ENCODE assay signal across 8 cellular contexts in the genomic region with DNA sequence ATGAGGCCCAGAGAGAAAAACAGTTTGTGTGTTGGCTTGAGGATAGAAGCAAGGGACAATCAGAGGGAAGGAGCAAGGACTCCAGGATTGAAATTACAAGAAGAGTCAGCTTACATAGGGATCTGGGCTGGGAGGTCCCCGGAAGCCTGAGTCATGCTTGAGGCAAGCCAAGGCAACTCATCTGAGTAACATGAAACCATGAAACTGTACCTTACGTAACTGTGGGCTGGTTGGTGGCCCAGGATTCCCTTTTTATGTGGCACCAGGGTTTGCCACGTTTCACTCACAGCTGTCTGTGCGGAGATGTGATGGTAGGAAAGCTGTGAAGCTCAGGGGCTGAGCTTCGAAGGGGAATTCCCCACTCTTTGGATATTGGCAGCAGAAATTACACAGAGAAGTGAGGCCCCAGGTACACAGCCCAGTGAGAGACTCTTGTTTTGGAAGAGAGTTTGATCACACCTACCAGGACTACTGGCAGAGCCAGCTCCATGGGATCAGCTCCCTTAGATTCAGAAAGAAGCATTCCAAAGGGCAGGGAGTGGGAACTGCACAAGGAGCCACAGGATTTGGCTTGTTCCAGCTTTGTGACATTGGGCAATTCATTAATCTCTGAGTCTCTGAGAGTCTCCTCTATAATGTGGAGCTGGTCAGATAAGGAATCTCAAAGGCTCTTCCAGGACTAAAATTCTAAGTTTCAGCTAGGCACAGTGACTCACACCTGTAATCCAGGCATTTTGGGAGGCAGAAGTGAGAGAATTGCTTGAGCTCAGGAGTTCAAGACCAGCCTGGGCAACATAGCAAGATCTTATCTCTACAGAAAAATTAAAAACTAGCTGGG. TPM values are rescaled to one million over a fixed set of nuclear protein-coding genes. Genes with fewer than 3 reads are reported as not detected.
DNase-seq lines count a peak whose midpoint lies in the region; ATAC-seq and TF ChIP-seq lines count a peak whose summit lies in the region.

No MANE protein-coding gene starts in this region.

- H3K36me3 Mint-ChIP-seq in activated naive CD8-positive, alpha-beta T cell treated with anti-CD3 and anti-CD28 coated beads, Interleukin-2, amount 50 U/mL, for 24 hours (ENCODE audit: low read depth): peaks cover 2% of the 10 kb centered on the region
- H3K36me3 Mint-ChIP-seq in immature natural killer cell: no peaks in the 10 kb centered on the region

- RAD21 ChIA-PET in HCT116 (lab: Charles Lee; ENCODE audit: low non-redundant PET in 1 of 2, low total read pairs in 2 of 2, uncharacterized antibody in 2 of 2, unreplicated experiment in 2 of 2): interaction anchor here (0.9 to 1.3 kb wide), 2 partner anchors 74 to 81 kb away, joined by 3 to 4 read pairs (median 3); no protein-coding TSS in a partner anchor

- no peak for TF ChIP-seq CTCF in HCT116 (IDR thresholded peaks at IDR 0.05 in 2 of 3, conservative IDR thresholded peaks at IDR 0.05 in 1 of 3; ENCODE audit: borderline replicate concordance in 1 of 3, insufficient read depth in 1 of 3, low read depth in 2 of 3, low read length in 2 of 3)

- no peaks in the 10 kb centered on the region for H3K9me3 Mint-ChIP-seq in activated naive CD8-positive, alpha-beta T cell treated with anti-CD3 and anti-CD28 coated beads, Interleukin-2, amount 50 U/mL, for 24 hours
- H3K9me3 Mint-ChIP-seq in immature natural killer cell: no peaks in the 10 kb centered on the region

- no peaks in the 10 kb centered on the region for H3K9me3 ChIP-seq in HCT116 (ENCODE audit: control insufficient read depth in 1 of 2, insufficient read depth in 1 of 2, low read depth in 1 of 2, low read length in 2 of 2)

- peaks cover 59% of the 10 kb centered on the region for H3K27me3 Mint-ChIP-seq in activated naive CD8-positive, alpha-beta T cell treated with anti-CD3 and anti-CD28 coated beads, Interleukin-2, amount 50 U/mL, for 24 hours
- H3K27me3 Mint-ChIP-seq in immature natural killer cell (ENCODE audit: low read depth in 3 of 3): peaks cover 6 to 9% (median 7%) of the 10 kb centered on the region in 3 donors

- intact Hi-C loops in HCT116 (cut with micrococcal nuclease): loop anchor here (10.0 kb wide), 1 partner anchor 386 kb away; the partner anchor contains the start of gene PISD

- ATAC-seq in HCT116 (peak; percentile 99), HG02885 (IDR thresholded peaks at IDR 0.05; ENCODE audit: poor library complexity, unreplicated experiment) (no peak)
- ATAC-seq in activated naive CD8-positive, alpha-beta T cell treated with anti-CD3 and anti-CD28 coated beads, Interleukin-2, amount 50 U/mL, for 24 hours: peak; percentile 96
- peak; percentile 95 for ATAC-seq in stimulated activated naive CD8-positive, alpha-beta T cell treated with anti-CD3 and anti-CD28 coated beads, Interleukin-15, Interleukin-2, amounts not matched to agents 100 U/mL and 50 U/mL, for 24 hours

- H3K4me3 Mint-ChIP-seq in activated naive CD8-positive, alpha-beta T cell treated with anti-CD3 and anti-CD28 coated beads, Interleukin-2, amount 50 U/mL, for 24 hours: peak overlapping the region; percentile 66
- no peak overlapping the region for H3K4me3 Mint-ChIP-seq in immature natural killer cell

- H3K4me1 Mint-ChIP-seq in activated naive CD8-positive, alpha-beta T cell treated with anti-CD3 and anti-CD28 coated beads, Interleukin-2, amount 50 U/mL, for 24 hours: peaks cover 18% of the 10 kb centered on the region
- H3K4me1 Mint-ChIP-seq in immature natural killer cell: no peaks in the 10 kb centered on the region

- peak overlapping the region; percentile 80 for H3K27ac ChIP-seq in HCT116 (ENCODE audit: low read depth, low read length)

- H2AFZ ChIP-seq in HCT116 (ENCODE audit: low read depth, low read length, poor library complexity, severe bottlenecking): peak overlapping the region; percentile 16

- TSS peak; percentile 98 for BruUV-seq in HCT116 (replicated peaks; lab: Mats Ljungman, UMichigan)

- H4K20me1 ChIP-seq in HCT116 (ENCODE audit: insufficient read depth): no peaks in the 10 kb centered on the region

- peaks cover 20 to 32% of the 10 kb centered on the region in 2 experiments for H3K4me1 ChIP-seq in HCT116 (ENCODE audit: control insufficient read depth in 1 of 2, insufficient read depth in 2 of 2, low read length in 2 of 2)

- no peaks in the 10 kb centered on the region for H3K27me3 ChIP-seq in HCT116 (ENCODE audit: insufficient read depth, low read length)

- H3K9ac ChIP-seq in HCT116 (ENCODE audit: low read length): peak overlapping the region; percentile 14

- no peaks in the 10 kb centered on the region for H3K36me3 ChIP-seq in HCT116 (ENCODE audit: control insufficient read depth in 1 of 2, insufficient read depth in 2 of 2, low read length in 2 of 2)

- no peaks in the 10 kb centered on the region for H3K79me2 ChIP-seq in HCT116 (ENCODE audit: insufficient read depth, low read length)

- peak overlapping the region in 1 of 2 experiments; percentile 23; a peak in 2 of 4 replicates for H3K4me3 ChIP-seq in HCT116 (replicated peaks in 1 of 2; ENCODE audit: low read depth in 1 of 2, low read length in 2 of 2)

- CTCF ChIA-PET in HCT116 (lab: Charles Lee): interaction anchor here (0.8 to 2.6 kb wide), 4 partner anchors 73 to 215 kb away, joined by 3 to 11 read pairs (median 7); no protein-coding TSS in a partner anchor

- POLR2A ChIA-PET in HCT116 (lab: Charles Lee): interaction anchor here (0.6 to 2.1 kb wide), 10 partner anchors 8 to 744 kb away, joined by 3 to 8 read pairs (median 3); partner anchors contain the start of gene SLC5A1

- H3K27ac Mint-ChIP-seq in activated naive CD8-positive, alpha-beta T cell treated with anti-CD3 and anti-CD28 coated beads, Interleukin-2, amount 50 U/mL, for 24 hours: peak overlapping the region; percentile 90
- H3K27ac Mint-ChIP-seq in immature natural killer cell: no peak overlapping the region

- peak overlapping the region; percentile 62 for H3K4me2 ChIP-seq in HCT116 (ENCODE audit: low read length)

- DNase-seq in AG08395 (ENCODE audit: low spot score): peak; percentile 87
- peak; percentile 95 for DNase-seq in HCT116 (ENCODE audit: low read depth, low spot score)
- peak; percentile 86 for DNase-seq in SIG-M5 treated with dmso at 0.1 percent for 504 hours (lab: John Stamatoyannopoulos, UW; ENCODE audit: unreplicated experiment)
- DNase-seq in activated naive CD8-positive, alpha-beta T cell treated with anti-CD3 and anti-CD28 coated beads, Interleukin-2, amount 50 U/mL, for 24 hours: peak; percentile 66
- peak; percentile 92 for DNase-seq in kidney tubule cell (ENCODE audit: low spot score)
- DNase-seq in stimulated activated naive CD8-positive, alpha-beta T cell treated with anti-CD3 and anti-CD28 coated beads, Interleukin-15, Interleukin-2, amounts not matched to agents 100 U/mL and 50 U/mL, for 24 hours: peak; percentile 69
- no peak for DNase-seq in immature natural killer cell

- 0 out of 2 replicates have a peak, but pooled peaks have one; percentile 3 for TF ChIP-seq RAD21 in HCT116 (IDR thresholded peaks at IDR 0.05; ENCODE audit: low read depth)

- peak; percentile 55 for TF ChIP-seq POLR2A in HCT116 (IDR thresholded peaks at IDR 0.05; ENCODE audit: borderline replicate concordance, extremely low read depth, insufficient read depth, insufficient read length)

- no peaks in the 10 kb centered on the region for H3K9me2 ChIP-seq in HCT116 (ENCODE audit: insufficient read depth)

TF ChIP-seq in HCT116, 20 proteins besides CTCF, POLR2A, EP300 and RAD21 (continues in another document):
- peak; percentile 85 for TF ChIP-seq FOSL1 (IDR thresholded peaks at IDR 0.05; ENCODE audit: low read depth)
- TF ChIP-seq ZFX (IDR thresholded peaks at IDR 0.05): no peak
- TF ChIP-seq EGR1 (IDR thresholded peaks at IDR 0.05; ENCODE audit: low read depth): no peak
- TF ChIP-seq, protein P1, sequence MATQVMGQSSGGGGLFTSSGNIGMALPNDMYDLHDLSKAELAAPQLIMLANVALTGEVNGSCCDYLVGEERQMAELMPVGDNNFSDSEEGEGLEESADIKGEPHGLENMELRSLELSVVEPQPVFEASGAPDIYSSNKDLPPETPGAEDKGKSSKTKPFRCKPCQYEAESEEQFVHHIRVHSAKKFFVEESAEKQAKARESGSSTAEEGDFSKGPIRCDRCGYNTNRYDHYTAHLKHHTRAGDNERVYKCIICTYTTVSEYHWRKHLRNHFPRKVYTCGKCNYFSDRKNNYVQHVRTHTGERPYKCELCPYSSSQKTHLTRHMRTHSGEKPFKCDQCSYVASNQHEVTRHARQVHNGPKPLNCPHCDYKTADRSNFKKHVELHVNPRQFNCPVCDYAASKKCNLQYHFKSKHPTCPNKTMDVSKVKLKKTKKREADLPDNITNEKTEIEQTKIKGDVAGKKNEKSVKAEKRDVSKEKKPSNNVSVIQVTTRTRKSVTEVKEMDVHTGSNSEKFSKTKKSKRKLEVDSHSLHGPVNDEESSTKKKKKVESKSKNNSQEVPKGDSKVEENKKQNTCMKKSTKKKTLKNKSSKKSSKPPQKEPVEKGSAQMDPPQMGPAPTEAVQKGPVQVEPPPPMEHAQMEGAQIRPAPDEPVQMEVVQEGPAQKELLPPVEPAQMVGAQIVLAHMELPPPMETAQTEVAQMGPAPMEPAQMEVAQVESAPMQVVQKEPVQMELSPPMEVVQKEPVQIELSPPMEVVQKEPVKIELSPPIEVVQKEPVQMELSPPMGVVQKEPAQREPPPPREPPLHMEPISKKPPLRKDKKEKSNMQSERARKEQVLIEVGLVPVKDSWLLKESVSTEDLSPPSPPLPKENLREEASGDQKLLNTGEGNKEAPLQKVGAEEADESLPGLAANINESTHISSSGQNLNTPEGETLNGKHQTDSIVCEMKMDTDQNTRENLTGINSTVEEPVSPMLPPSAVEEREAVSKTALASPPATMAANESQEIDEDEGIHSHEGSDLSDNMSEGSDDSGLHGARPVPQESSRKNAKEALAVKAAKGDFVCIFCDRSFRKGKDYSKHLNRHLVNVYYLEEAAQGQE (IDR thresholded peaks at IDR 0.05; ENCODE audit: low read depth): no peak
- TF ChIP-seq SP1 (IDR thresholded peaks at IDR 0.05; ENCODE audit: low read depth): peak; percentile 94
- peak; percentile 97 for TF ChIP-seq CEBPB (IDR thresholded peaks at IDR 0.05; ENCODE audit: low read depth)
- TF ChIP-seq ZNF274 (IDR thresholded peaks at IDR 0.05; ENCODE audit: low read depth, low read length): no peak
- peak; percentile 84 for TF ChIP-seq TCF7L2 (IDR thresholded peaks at IDR 0.05; ENCODE audit: borderline replicate concordance, extremely low read depth, insufficient read depth, insufficient read length)
- TF ChIP-seq, protein P2, sequence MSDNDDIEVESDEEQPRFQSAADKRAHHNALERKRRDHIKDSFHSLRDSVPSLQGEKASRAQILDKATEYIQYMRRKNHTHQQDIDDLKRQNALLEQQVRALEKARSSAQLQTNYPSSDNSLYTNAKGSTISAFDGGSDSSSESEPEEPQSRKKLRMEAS (IDR thresholded peaks at IDR 0.05): peak; percentile 96
- TF ChIP-seq SIN3A (IDR thresholded peaks at IDR 0.05; ENCODE audit: low read depth): peak; percentile 68
- peak; percentile 30 for TF ChIP-seq YY1 (IDR thresholded peaks at IDR 0.05; ENCODE audit: extremely low read depth, insufficient replicate concordance, low read depth, low read length)

RNA-seq across cellular contexts. Expression of gene SLC5A1, which starts 7.8 kb away (rescaled TPM):
- total RNA-seq in HCT116 (2021; ENCODE audit: unreplicated experiment): 0.32 TPM
- polyA plus RNA-seq in HCT116 (2012): 0.30 and 0.39 TPM in 2 replicates
- polyA plus RNA-seq in immature natural killer cell: not detected

Comparison
In these comparisons a context has a peak if more than half of its experiments do, and no peak if none do; other contexts are left out.
1. DNase-seq: peak in AG08395 (single experiment), HCT116 (single experiment), SIG-M5 treated with dmso at 0.1 percent for 504 hours (single experiment), activated naive CD8-positive, alpha-beta T cell treated with anti-CD3 and anti-CD28 coated beads, Interleukin-2, amount 50 U/mL, for 24 hours (single experiment), kidney tubule cell (single experiment) and stimulated activated naive CD8-positive, alpha-beta T cell treated with anti-CD3 and anti-CD28 coated beads, Interleukin-15, Interleukin-2, amounts not matched to agents 100 U/mL and 50 U/mL, for 24 hours (single experiment); none in immature natural killer cell (0 of 3).